In genomic region chr7:127504715-127505114, GRCh38 we compare ENCODE assay signal across 8 cellular contexts.
A peak's percentile ranks its signal among the peaks of the same experiment; 100 is the strongest.
DNase-seq lines count a peak whose midpoint lies in the region; TF ChIP-seq lines count a peak whose summit lies in the region.

No MANE protein-coding gene starts in this region.

- CTCF ChIA-PET in A673 (lab: Charles Lee) = interaction anchor here (1.5 kb wide), 1 partner anchor 705 kb away, joined by 7 read pairs; no protein-coding TSS in a partner anchor

- WGBS in smooth muscle cell (ENCODE audit: low lambda C conversion rate) = 18% methylated on average over 4 of the region's 4 CpGs

- peak; percentile 60 for TF ChIP-seq CTCF in A673 (conservative IDR thresholded peaks at IDR 0.05; ENCODE audit: low read depth, low read length)
- peak; percentile 36 for TF ChIP-seq CTCF in GM13976 (IDR thresholded peaks at IDR 0.05; ENCODE audit: borderline replicate concordance, control extremely low read depth, extremely low read depth, insufficient read depth, missing control alignments)
- peak; percentile 37 for TF ChIP-seq CTCF in epithelial cell of esophagus (IDR thresholded peaks at IDR 0.05; ENCODE audit: insufficient read depth, low read depth, low read length, missing control alignments)
- TF ChIP-seq CTCF in smooth muscle cell (IDR thresholded peaks at IDR 0.05; ENCODE audit: borderline replicate concordance, insufficient read depth, poor library complexity, severe bottlenecking) = peak; percentile 12

- H3K27me3 ChIP-seq in A673 (replicated peaks; ENCODE audit: insufficient read depth, low read depth, low read length, poor library complexity) = peaks cover 7% of the 10 kb centered on the region
- H3K27me3 ChIP-seq in SJCRH30 = peaks cover 7% of the 10 kb centered on the region; the same call in 1 of the 2 replicates
- H3K27me3 ChIP-seq in smooth muscle cell (ENCODE audit: low read depth) = peaks cover 10% of the 10 kb centered on the region

- in situ Hi-C loops in GM13976 (cut with MboI; ENCODE audit: low sequenced_read_pairs, unreplicated experiment) = no loop called here

- H3K27ac ChIP-seq in A673 (ENCODE audit: low read depth, low read length, poor library complexity, severe bottlenecking) = no peak overlapping the region
- H3K27ac ChIP-seq in SJCRH30 = no peak overlapping the region
- no peak overlapping the region for H3K27ac ChIP-seq in smooth muscle cell (ENCODE audit: low read depth)

- H3K36me3 ChIP-seq in A673 (ENCODE audit: insufficient read depth, low read length, poor library complexity, severe bottlenecking) (no peaks in the 10 kb centered on the region), SJCRH30 (no peaks in the 10 kb centered on the region), smooth muscle cell (ENCODE audit: low read depth) (no peaks in the 10 kb centered on the region)

- H3K79me2 ChIP-seq in smooth muscle cell (ENCODE audit: low read depth) = no peaks in the 10 kb centered on the region

- H3K4me2 ChIP-seq in smooth muscle cell = no peak overlapping the region

- no peak overlapping the region for H2AFZ ChIP-seq in smooth muscle cell (ENCODE audit: low read depth)

- POLR2A ChIA-PET in A673 (lab: Charles Lee; ENCODE audit: low non-redundant PET) = no interaction called here

- H3K4me3 ChIP-seq in A673 (ENCODE audit: low read depth, low read length, poor library complexity, severe bottlenecking) (no peak overlapping the region), SJCRH30 (no peak overlapping the region), epithelial cell of esophagus (ENCODE audit: low read length) (no peak overlapping the region), smooth muscle cell (no peak overlapping the region)

- no TSS peak for BruUV-seq in A673 (replicated peaks; lab: Mats Ljungman, UMichigan)

- no peaks in the 10 kb centered on the region for H4K20me1 ChIP-seq in smooth muscle cell (ENCODE audit: low read depth)

- H3K9ac ChIP-seq in smooth muscle cell (ENCODE audit: low read depth) = no peak overlapping the region

- H3K4me1 ChIP-seq in A673 (ENCODE audit: insufficient read depth, low read length, poor library complexity, severe bottlenecking) = no peaks in the 10 kb centered on the region
- H3K4me1 ChIP-seq in SJCRH30 = no peaks in the 10 kb centered on the region
- no peaks in the 10 kb centered on the region for H3K4me1 ChIP-seq in smooth muscle cell (ENCODE audit: low read depth)

- H3K9me3 ChIP-seq in A673 (ENCODE audit: low read depth, low read length, poor library complexity, severe bottlenecking) (no peaks in the 10 kb centered on the region), SJCRH30 (replicated peaks) (0 out of 2 replicates have a peak, but pooled peaks cover 3% of the 10 kb centered on the region), smooth muscle cell (replicated peaks; ENCODE audit: low read depth) (no peaks in the 10 kb centered on the region)

- DNase-seq in A673 (ENCODE audit: low spot score) (peak; percentile 44), GM13976 (ENCODE audit: low spot score) (peak; percentile 22), SJCRH30 (peak; percentile 24 to 48), epithelial cell of esophagus (ENCODE audit: low read depth) (peak; percentile 14), smooth muscle cell (lab: John Stamatoyannopoulos, UW; ENCODE audit: unreplicated experiment) (no peak), NCI-H2107 (lab: John Stamatoyannopoulos, UW) (no peak), NCI-H345 treated with DMSO at 0.1 percent for 48 hours (lab: John Stamatoyannopoulos, UW; ENCODE audit: unreplicated experiment) (no peak), pons (ENCODE audit: low spot score) (no peak)

- no peaks in the 10 kb centered on the region for H3F3A ChIP-seq in smooth muscle cell (ENCODE audit: low read depth)

- intact Hi-C loops in A673 (cut with micrococcal nuclease; ENCODE audit: unreplicated experiment) = loop anchor here (5.0 kb wide), 1 partner anchor 703 kb away; no protein-coding TSS in a partner anchor

Comparison
In these comparisons a context has a peak if more than half of its experiments do, and no peak if none do; other contexts are left out.
1. DNase-seq: peak in A673 (single experiment), GM13976 (single experiment), SJCRH30 (2 of 2) and epithelial cell of esophagus (single experiment); none in smooth muscle cell (single experiment), NCI-H2107 (single experiment), NCI-H345 treated with DMSO at 0.1 percent for 48 hours (single experiment) and pons (single experiment).
2. Peak in every context shown above with its lines, with median percentiles within 50 percentile points of each other: CTCF ChIP-seq.